ENCODE assay signal across 10 cellular contexts in the genomic region with DNA sequence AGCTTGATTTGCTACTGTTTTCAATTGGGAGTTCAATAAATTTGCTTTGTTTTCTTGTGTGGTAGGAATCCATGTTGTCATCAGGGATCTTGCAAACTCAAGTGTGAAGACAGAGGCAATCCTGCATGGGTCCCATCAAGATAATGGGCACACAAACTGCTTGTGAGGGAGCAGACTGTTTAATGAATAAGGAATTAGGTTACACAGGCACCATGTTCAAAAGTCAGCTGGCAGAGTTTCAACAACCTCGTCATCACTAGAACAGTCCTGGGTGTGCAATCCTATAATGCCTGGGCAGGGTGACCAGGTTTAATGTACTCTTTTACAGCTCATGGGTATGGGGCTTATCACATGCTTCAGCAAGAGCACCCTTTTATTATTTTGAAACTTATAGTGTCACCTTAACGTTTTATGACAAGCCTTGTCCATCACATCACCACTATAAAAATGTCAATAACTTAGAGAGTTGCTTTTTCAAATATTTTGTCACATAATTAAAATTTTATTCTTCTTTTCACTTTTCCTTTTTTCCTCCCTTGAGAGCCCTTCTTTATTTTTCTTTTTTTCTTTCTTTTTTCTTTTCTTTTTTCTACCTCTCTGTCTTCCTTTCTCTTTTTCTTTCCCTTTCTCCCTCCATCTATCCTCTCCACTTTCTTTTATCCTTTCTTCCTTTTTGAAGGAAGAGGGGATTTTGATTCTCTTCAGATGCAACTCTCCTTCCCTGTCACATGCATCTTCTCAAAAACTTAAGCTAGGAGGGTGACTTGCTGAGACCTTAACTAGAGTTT.
DNase-seq lines count a peak whose midpoint lies in the region; ATAC-seq, FAIRE-seq and TF ChIP-seq lines count a peak whose summit lies in the region.
"Had no signal": no experiment of that assay in that cellular context is flagged by ENCODE, and none has a peak within 500 bp of the region (broad histone marks: within the 10 kb centered on the region; RNA-seq: fewer than 3 reads in every experiment).

No MANE protein-coding gene starts in this region.

- no peak overlapping the region for H2AFZ ChIP-seq in Karpas-422 (ENCODE audit: low read length)

- intact Hi-C loops in heart right ventricle (cut with DNase I) = no loop called here

- 60 to 62% methylated on average over 2 of the region's 2 CpGs for WGBS in heart right ventricle, 2 donors

- peak; percentile 41 for ATAC-seq in GM18502 (IDR thresholded peaks at IDR 0.05; ENCODE audit: poor library complexity, unreplicated experiment)
- ATAC-seq in GM21423 (IDR thresholded peaks at IDR 0.05; ENCODE audit: unreplicated experiment) = peak; percentile 29
- ATAC-seq in HG03521 (IDR thresholded peaks at IDR 0.05; ENCODE audit: unreplicated experiment) = peak; percentile 25
- no peak for ATAC-seq in heart right ventricle

- no peak overlapping the region for H3K4me2 ChIP-seq in Karpas-422 (ENCODE audit: low read depth, low read length, poor library complexity, severe bottlenecking)

- H3K36me3 ChIP-seq in Karpas-422 (ENCODE audit: insufficient read depth, low read length) = no peaks in the 10 kb centered on the region
- H3K36me3 ChIP-seq in heart right ventricle = no peaks in the 10 kb centered on the region

- H3K4me1 ChIP-seq in Karpas-422 (ENCODE audit: low read length) (no peaks in the 10 kb centered on the region), heart right ventricle (peaks cover 0 to 5% (median 0%) of the 10 kb centered on the region in 9 donors)

- no peaks in the 10 kb centered on the region for H3K9me2 ChIP-seq in Karpas-422 (replicated peaks; ENCODE audit: insufficient read depth, low read length)

- H3K4me3 ChIP-seq in fibroblast of mammary gland (ENCODE audit: control insufficient read depth, low read depth, low read length) (no peak overlapping the region), Karpas-422 (ENCODE audit: low read length) (no peak overlapping the region), heart right ventricle (no peak overlapping the region)

- H3K27me3 ChIP-seq in Karpas-422 (ENCODE audit: low read length) = no peaks in the 10 kb centered on the region
- peaks cover 0 to under 1% (median 0%) of the 10 kb centered on the region in 7 donors for H3K27me3 ChIP-seq in heart right ventricle

- H3K9me3 ChIP-seq in Karpas-422 (ENCODE audit: low read length) (no peaks in the 10 kb centered on the region), heart right ventricle (no peaks in the 10 kb centered on the region)

- TF ChIP-seq CTCF in fibroblast of mammary gland (conservative IDR thresholded peaks at IDR 0.05; ENCODE audit: control insufficient read depth, insufficient read depth, low read depth, low read length) = no peak
- TF ChIP-seq CTCF in heart right ventricle (IDR thresholded peaks at IDR 0.05) = no peak
- TF ChIP-seq CTCF in D721Med (IDR thresholded peaks at IDR 0.05; ENCODE audit: insufficient read depth, missing control alignments) = no peak

- FAIRE-seq in D721Med (lab: Jason Lieb, UNC) = no peak

- peak; percentile 76 for DNase-seq in fibroblast of mammary gland (ENCODE audit: low read depth)
- DNase-seq in Karpas-422 = no peak
- DNase-seq in heart right ventricle = no peak
- no peak for DNase-seq in D721Med (ENCODE audit: insufficient read length, low spot score)
- no peak for DNase-seq in T-helper 9 cell
- DNase-seq: activated naive CD4-positive, alpha-beta T cell treated with anti-CD3 and anti-CD28 coated beads, Interleukin-2, amount 50 U/mL, for 16 hours; SHP77 had no signal

- H3K27ac ChIP-seq in Karpas-422 (ENCODE audit: low read length) (no peak overlapping the region), heart right ventricle (no peak overlapping the region)

- H3K9ac ChIP-seq in Karpas-422 (ENCODE audit: low read length) = no peak overlapping the region

- H3K79me2 ChIP-seq in Karpas-422 (ENCODE audit: low read length) = no peaks in the 10 kb centered on the region

- H4K20me1 ChIP-seq in Karpas-422 (ENCODE audit: insufficient read depth, low read depth, low read length) = no peaks in the 10 kb centered on the region

Comparison
In these comparisons a context has a peak if more than half of its experiments do, and no peak if none do; other contexts are left out.
1. ATAC-seq: peak in GM18502 (single experiment), GM21423 (single experiment) and HG03521 (single experiment); none in heart right ventricle (0 of 8).